8 cellular contexts compared by ENCODE assay signal in genomic region chr4:139176299-139177048, GRCh38.
DNase-seq lines count a peak whose midpoint lies in the region; ATAC-seq lines count a peak whose summit lies in the region.

No MANE protein-coding gene starts in this region.

- in situ Hi-C loops in ACHN (cut with HindIII; ENCODE audit: low pct_ligation_motif_present, low pct_unique_long_range_greater_than_20kb, low sequenced_read_pairs): no loop called here

- peak overlapping the region; percentile 87 for H3K4me3 ChIP-seq in effector memory CD4-positive, alpha-beta T cell (ENCODE audit: insufficient read depth, low read depth, low read length, poor library complexity, severe bottlenecking)

- peak overlapping the region; percentile 95 for H3K27ac ChIP-seq in effector memory CD4-positive, alpha-beta T cell (ENCODE audit: insufficient read depth, low read length, poor library complexity, severe bottlenecking)

- peaks cover 1% of the 10 kb centered on the region for H3K36me3 Mint-ChIP-seq in memory B cell

- H3K4me1 ChIP-seq in effector memory CD4-positive, alpha-beta T cell (ENCODE audit: control insufficient read depth, insufficient read depth, low read length, poor library complexity, severe bottlenecking): peaks cover 9% of the 10 kb centered on the region

- no peaks in the 10 kb centered on the region for H3K9me3 Mint-ChIP-seq in memory B cell

- peak; percentile 76 for DNase-seq in ACHN
- DNase-seq in NCI-H82 (lab: John Stamatoyannopoulos, UW): peak; percentile 82
- peak; percentile 81 for DNase-seq in activated CD8-positive, alpha-beta memory T cell treated with anti-CD3 and anti-CD28 coated beads for 24 hours
- peak; percentile 61 to 66 (median 63) for DNase-seq in effector memory CD4-positive, alpha-beta T cell
- peak; percentile 81 to 83 for DNase-seq in memory B cell (ENCODE audit: low spot score in 2 of 2)
- DNase-seq in stimulated activated CD8-positive, alpha-beta memory T cell treated with anti-CD3 and anti-CD28 coated beads, Interleukin-12 subunit alpha, Interleukin-12 subunit beta, amount 100 ng/mL, for 1 hour (ENCODE audit: low read depth): peak; percentile 29

- peaks cover 16% of the 10 kb centered on the region for H3K4me1 Mint-ChIP-seq in memory B cell

- ATAC-seq in GM18907 (IDR thresholded peaks at IDR 0.05; ENCODE audit: unreplicated experiment) (peak; percentile 29), HG03280 (IDR thresholded peaks at IDR 0.05; ENCODE audit: unreplicated experiment) (peak; percentile 24), memory B cell (ENCODE audit: low read depth) (peak; percentile 46)

- no peaks in the 10 kb centered on the region for H3K36me3 ChIP-seq in effector memory CD4-positive, alpha-beta T cell (ENCODE audit: control insufficient read depth, insufficient read depth, low read length)

- H3K27me3 ChIP-seq in effector memory CD4-positive, alpha-beta T cell (replicated peaks; ENCODE audit: control insufficient read depth, insufficient read depth, low read length, poor library complexity, severe bottlenecking): no peaks in the 10 kb centered on the region

- H3K4me3 Mint-ChIP-seq in memory B cell: peak overlapping the region; percentile 99

- H3K27ac Mint-ChIP-seq in memory B cell: peak overlapping the region; percentile 99

- H3K9me3 ChIP-seq in effector memory CD4-positive, alpha-beta T cell (ENCODE audit: control insufficient read depth, low read length): no peaks in the 10 kb centered on the region

- no peaks in the 10 kb centered on the region for H3K27me3 Mint-ChIP-seq in memory B cell

Comparison
In these comparisons a context has a peak if more than half of its experiments do, and no peak if none do; other contexts are left out.
1. Peak in every context shown above with its lines: DNase-seq, ATAC-seq, H3K4me3 ChIP-seq and H3K27ac ChIP-seq.
2. DNase-seq: peak in every context shown above with its lines; median percentile 82 in NCI-H82; 82 in memory B cell; 81 in activated CD8-positive, alpha-beta memory T cell treated with anti-CD3 and anti-CD28 coated beads for 24 hours; 76 in ACHN; 63 in effector memory CD4-positive, alpha-beta T cell; 29 in stimulated activated CD8-positive, alpha-beta memory T cell treated with anti-CD3 and anti-CD28 coated beads, Interleukin-12 subunit alpha, Interleukin-12 subunit beta, amount 100 ng/mL, for 1 hour.